In the genomic region with DNA sequence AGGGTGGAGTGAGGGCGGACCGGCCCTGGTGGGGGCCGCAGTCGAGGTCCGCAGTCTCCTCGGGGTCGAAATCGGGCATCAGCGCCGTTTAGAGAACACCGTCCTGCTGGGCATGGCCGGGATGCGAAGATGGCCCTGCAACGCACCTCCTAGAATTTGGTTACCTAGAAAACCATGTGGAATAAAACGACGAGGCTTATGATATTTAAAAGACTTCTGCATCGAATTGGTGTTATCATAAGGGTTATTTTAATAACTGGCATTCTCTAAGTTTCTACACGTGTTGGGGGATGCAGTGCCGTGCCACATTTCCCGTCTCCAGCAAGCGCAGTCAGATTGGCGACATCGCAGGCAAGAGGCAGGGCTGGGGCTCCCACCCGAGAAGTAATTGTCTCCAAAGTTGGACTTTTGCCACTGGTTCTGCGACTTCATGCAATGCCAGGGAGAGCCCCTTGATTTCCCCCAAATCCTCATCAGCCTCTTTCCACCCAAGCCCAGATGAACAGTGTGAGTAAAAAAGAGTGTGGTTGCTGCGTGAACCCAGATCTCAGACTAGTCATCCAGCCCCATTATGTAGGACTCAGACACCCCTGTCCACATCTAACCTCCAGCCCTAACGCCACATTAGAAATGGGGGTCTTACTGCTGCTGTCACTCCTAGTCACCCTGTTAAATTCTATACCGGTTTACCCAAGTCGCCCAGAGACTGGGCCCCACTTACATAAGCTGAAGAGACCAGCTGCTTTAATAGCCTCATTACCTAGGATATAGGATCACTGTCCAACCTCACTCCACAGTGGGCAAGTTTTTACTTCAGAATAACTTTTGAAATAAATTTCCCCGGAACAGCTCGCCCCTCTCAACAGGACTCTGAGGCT, we compare ENCODE assay signal across 1 cellular context.
TF ChIP-seq lines count a peak whose summit lies in the region.

No MANE protein-coding gene starts in this region.

TF ChIP-seq in HEK293, 187 proteins besides CTCF, POLR2A, EP300 and RAD21 (continued from another document and continues in another):
- TF ChIP-seq, protein P1, sequence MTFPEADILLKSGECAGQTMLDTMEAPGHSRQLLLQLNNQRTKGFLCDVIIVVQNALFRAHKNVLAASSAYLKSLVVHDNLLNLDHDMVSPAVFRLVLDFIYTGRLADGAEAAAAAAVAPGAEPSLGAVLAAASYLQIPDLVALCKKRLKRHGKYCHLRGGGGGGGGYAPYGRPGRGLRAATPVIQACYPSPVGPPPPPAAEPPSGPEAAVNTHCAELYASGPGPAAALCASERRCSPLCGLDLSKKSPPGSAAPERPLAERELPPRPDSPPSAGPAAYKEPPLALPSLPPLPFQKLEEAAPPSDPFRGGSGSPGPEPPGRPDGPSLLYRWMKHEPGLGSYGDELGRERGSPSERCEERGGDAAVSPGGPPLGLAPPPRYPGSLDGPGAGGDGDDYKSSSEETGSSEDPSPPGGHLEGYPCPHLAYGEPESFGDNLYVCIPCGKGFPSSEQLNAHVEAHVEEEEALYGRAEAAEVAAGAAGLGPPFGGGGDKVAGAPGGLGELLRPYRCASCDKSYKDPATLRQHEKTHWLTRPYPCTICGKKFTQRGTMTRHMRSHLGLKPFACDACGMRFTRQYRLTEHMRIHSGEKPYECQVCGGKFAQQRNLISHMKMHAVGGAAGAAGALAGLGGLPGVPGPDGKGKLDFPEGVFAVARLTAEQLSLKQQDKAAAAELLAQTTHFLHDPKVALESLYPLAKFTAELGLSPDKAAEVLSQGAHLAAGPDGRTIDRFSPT (tag by site-specific recombination; IDR thresholded peaks at IDR 0.05): no peak
- TF ChIP-seq EGR2 (tag by site-specific recombination; IDR thresholded peaks at IDR 0.05; ENCODE audit: low read depth): no peak
- no peak for TF ChIP-seq ZNF629 (tag by site-specific recombination; IDR thresholded peaks at IDR 0.05)
- no peak for TF ChIP-seq ZNF544 (tag by site-specific recombination; IDR thresholded peaks at IDR 0.05)
- TF ChIP-seq, protein P2, sequence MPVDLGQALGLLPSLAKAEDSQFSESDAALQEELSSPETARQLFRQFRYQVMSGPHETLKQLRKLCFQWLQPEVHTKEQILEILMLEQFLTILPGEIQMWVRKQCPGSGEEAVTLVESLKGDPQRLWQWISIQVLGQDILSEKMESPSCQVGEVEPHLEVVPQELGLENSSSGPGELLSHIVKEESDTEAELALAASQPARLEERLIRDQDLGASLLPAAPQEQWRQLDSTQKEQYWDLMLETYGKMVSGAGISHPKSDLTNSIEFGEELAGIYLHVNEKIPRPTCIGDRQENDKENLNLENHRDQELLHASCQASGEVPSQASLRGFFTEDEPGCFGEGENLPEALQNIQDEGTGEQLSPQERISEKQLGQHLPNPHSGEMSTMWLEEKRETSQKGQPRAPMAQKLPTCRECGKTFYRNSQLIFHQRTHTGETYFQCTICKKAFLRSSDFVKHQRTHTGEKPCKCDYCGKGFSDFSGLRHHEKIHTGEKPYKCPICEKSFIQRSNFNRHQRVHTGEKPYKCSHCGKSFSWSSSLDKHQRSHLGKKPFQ (tag by site-specific recombination; IDR thresholded peaks at IDR 0.05): no peak
- TF ChIP-seq, protein P3, sequence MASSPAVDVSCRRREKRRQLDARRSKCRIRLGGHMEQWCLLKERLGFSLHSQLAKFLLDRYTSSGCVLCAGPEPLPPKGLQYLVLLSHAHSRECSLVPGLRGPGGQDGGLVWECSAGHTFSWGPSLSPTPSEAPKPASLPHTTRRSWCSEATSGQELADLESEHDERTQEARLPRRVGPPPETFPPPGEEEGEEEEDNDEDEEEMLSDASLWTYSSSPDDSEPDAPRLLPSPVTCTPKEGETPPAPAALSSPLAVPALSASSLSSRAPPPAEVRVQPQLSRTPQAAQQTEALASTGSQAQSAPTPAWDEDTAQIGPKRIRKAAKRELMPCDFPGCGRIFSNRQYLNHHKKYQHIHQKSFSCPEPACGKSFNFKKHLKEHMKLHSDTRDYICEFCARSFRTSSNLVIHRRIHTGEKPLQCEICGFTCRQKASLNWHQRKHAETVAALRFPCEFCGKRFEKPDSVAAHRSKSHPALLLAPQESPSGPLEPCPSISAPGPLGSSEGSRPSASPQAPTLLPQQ (tag by site-specific recombination; IDR thresholded peaks at IDR 0.05): peak; percentile 85
- TF ChIP-seq SP3 (tag by site-specific recombination; IDR thresholded peaks at IDR 0.05): 0 out of 2 replicates have a peak, but pooled peaks have one; percentile 16
- no peak for TF ChIP-seq ZNF174 (tag by site-specific recombination; IDR thresholded peaks at IDR 0.05)
- TF ChIP-seq, protein P4, sequence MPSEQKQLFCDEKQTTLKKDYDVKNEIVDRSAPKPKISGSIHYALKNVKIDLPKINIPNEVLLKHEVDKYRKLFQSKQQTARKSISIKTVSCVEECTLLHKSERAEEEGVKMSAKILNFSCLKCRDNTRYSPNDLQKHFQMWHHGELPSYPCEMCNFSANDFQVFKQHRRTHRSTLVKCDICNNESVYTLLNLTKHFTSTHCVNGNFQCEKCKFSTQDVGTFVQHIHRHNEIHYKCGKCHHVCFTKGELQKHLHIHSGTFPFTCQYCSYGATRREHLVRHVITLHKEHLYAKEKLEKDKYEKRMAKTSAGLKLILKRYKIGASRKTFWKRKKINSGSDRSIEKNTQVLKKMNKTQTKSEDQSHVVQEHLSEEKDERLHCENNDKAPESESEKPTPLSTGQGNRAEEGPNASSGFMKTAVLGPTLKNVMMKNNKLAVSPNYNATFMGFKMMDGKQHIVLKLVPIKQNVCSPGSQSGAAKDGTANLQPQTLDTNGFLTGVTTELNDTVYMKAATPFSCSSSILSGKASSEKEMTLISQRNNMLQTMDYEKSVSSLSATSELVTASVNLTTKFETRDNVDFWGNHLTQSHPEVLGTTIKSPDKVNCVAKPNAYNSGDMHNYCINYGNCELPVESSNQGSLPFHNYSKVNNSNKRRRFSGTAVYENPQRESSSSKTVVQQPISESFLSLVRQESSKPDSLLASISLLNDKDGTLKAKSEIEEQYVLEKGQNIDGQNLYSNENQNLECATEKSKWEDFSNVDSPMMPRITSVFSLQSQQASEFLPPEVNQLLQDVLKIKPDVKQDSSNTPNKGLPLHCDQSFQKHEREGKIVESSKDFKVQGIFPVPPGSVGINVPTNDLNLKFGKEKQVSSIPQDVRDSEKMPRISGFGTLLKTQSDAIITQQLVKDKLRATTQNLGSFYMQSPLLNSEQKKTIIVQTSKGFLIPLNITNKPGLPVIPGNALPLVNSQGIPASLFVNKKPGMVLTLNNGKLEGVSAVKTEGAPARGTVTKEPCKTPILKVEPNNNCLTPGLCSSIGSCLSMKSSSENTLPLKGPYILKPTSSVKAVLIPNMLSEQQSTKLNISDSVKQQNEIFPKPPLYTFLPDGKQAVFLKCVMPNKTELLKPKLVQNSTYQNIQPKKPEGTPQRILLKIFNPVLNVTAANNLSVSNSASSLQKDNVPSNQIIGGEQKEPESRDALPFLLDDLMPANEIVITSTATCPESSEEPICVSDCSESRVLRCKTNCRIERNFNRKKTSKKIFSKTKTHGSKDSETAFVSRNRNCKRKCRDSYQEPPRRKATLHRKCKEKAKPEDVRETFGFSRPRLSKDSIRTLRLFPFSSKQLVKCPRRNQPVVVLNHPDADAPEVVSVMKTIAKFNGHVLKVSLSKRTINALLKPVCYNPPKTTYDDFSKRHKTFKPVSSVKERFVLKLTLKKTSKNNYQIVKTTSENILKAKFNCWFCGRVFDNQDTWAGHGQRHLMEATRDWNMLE (tag by site-specific recombination; conservative IDR thresholded peaks at IDR 0.05; ENCODE audit: low read depth): no peak
- TF ChIP-seq, protein P5, sequence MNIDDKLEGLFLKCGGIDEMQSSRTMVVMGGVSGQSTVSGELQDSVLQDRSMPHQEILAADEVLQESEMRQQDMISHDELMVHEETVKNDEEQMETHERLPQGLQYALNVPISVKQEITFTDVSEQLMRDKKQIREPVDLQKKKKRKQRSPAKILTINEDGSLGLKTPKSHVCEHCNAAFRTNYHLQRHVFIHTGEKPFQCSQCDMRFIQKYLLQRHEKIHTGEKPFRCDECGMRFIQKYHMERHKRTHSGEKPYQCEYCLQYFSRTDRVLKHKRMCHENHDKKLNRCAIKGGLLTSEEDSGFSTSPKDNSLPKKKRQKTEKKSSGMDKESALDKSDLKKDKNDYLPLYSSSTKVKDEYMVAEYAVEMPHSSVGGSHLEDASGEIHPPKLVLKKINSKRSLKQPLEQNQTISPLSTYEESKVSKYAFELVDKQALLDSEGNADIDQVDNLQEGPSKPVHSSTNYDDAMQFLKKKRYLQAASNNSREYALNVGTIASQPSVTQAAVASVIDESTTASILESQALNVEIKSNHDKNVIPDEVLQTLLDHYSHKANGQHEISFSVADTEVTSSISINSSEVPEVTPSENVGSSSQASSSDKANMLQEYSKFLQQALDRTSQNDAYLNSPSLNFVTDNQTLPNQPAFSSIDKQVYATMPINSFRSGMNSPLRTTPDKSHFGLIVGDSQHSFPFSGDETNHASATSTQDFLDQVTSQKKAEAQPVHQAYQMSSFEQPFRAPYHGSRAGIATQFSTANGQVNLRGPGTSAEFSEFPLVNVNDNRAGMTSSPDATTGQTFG (tag by site-specific recombination; IDR thresholded peaks at IDR 0.05; ENCODE audit: borderline replicate concordance): no peak
- no peak for TF ChIP-seq ZBTB7A (tag by site-specific recombination; IDR thresholded peaks at IDR 0.05; ENCODE audit: low read depth)
- no peak for TF ChIP-seq ZNF23 (tag by site-specific recombination; IDR thresholded peaks at IDR 0.05; ENCODE audit: borderline replicate concordance)
- TF ChIP-seq KLF8 (tag by site-specific recombination; IDR thresholded peaks at IDR 0.05): no peak
- TF ChIP-seq ZFP69B (tag by site-specific recombination; IDR thresholded peaks at IDR 0.05): peak; percentile 92
- no peak for TF ChIP-seq ZNF843 (tag by site-specific recombination; IDR thresholded peaks at IDR 0.05)
- TF ChIP-seq ZSCAN16 (tag by site-specific recombination; IDR thresholded peaks at IDR 0.05): peak; percentile 70; the same call in 1 of the 2 replicates
- TF ChIP-seq SCRT2 (tag by site-specific recombination; IDR thresholded peaks at IDR 0.05): no peak
- TF ChIP-seq ZNF155 (tag by site-specific recombination; IDR thresholded peaks at IDR 0.05): no peak
- no peak for TF ChIP-seq OSR2 (tag by site-specific recombination; IDR thresholded peaks at IDR 0.05)
- TF ChIP-seq ZNF76 (tag by site-specific recombination; IDR thresholded peaks at IDR 0.05; ENCODE audit: borderline replicate concordance, low read depth): no peak
- TF ChIP-seq, protein P6, sequence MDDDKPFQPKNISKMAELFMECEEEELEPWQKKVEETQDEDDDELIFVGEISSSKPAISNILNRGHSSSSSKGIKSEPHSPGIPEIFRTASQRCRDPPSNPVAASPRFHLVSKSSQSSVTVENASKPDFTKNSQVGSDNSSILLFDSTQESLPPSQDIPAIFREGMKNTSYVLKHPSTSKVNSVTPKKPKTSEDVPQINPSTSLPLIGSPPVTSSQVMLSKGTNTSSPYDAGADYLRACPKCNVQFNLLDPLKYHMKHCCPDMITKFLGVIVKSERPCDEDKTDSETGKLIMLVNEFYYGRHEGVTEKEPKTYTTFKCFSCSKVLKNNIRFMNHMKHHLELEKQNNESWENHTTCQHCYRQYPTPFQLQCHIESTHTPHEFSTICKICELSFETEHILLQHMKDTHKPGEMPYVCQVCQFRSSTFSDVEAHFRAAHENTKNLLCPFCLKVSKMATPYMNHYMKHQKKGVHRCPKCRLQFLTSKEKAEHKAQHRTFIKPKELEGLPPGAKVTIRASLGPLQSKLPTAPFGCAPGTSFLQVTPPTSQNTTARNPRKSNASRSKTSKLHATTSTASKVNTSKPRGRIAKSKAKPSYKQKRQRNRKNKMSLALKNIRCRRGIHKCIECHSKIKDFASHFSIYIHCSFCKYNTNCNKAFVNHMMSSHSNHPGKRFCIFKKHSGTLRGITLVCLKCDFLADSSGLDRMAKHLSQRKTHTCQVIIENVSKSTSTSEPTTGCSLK (tag by site-specific recombination; IDR thresholded peaks at IDR 0.05): no peak
- TF ChIP-seq ZEB2 (tag by site-specific recombination; IDR thresholded peaks at IDR 0.05): peak; percentile 43; the same call in 1 of the 2 replicates
- TF ChIP-seq, protein P7, sequence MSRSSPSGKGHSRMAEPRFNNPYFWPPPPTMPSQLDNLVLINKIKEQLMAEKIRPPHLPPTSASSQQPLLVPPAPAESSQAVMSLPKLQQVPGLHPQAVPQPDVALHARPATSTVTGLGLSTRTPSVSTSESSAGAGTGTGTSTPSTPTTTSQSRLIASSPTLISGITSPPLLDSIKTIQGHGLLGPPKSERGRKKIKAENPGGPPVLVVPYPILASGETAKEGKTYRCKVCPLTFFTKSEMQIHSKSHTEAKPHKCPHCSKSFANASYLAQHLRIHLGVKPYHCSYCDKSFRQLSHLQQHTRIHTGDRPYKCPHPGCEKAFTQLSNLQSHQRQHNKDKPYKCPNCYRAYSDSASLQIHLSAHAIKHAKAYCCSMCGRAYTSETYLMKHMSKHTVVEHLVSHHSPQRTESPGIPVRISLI (tag by site-specific recombination; IDR thresholded peaks at IDR 0.05): no peak
- TF ChIP-seq, protein P8, sequence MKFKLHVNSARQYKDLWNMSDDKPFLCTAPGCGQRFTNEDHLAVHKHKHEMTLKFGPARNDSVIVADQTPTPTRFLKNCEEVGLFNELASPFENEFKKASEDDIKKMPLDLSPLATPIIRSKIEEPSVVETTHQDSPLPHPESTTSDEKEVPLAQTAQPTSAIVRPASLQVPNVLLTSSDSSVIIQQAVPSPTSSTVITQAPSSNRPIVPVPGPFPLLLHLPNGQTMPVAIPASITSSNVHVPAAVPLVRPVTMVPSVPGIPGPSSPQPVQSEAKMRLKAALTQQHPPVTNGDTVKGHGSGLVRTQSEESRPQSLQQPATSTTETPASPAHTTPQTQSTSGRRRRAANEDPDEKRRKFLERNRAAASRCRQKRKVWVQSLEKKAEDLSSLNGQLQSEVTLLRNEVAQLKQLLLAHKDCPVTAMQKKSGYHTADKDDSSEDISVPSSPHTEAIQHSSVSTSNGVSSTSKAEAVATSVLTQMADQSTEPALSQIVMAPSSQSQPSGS (tag by site-specific recombination; IDR thresholded peaks at IDR 0.05; ENCODE audit: low read depth): no peak
- 0 out of 2 replicates have a peak, but pooled peaks have one; percentile 4 for TF ChIP-seq ZBTB20 (tag by site-specific recombination; IDR thresholded peaks at IDR 0.05)
- TF ChIP-seq ZFHX2 (tag by site-specific recombination; conservative IDR thresholded peaks at IDR 0.05): 0 out of 2 replicates have a peak, but pooled peaks have one; percentile 3
- TF ChIP-seq, protein P9, sequence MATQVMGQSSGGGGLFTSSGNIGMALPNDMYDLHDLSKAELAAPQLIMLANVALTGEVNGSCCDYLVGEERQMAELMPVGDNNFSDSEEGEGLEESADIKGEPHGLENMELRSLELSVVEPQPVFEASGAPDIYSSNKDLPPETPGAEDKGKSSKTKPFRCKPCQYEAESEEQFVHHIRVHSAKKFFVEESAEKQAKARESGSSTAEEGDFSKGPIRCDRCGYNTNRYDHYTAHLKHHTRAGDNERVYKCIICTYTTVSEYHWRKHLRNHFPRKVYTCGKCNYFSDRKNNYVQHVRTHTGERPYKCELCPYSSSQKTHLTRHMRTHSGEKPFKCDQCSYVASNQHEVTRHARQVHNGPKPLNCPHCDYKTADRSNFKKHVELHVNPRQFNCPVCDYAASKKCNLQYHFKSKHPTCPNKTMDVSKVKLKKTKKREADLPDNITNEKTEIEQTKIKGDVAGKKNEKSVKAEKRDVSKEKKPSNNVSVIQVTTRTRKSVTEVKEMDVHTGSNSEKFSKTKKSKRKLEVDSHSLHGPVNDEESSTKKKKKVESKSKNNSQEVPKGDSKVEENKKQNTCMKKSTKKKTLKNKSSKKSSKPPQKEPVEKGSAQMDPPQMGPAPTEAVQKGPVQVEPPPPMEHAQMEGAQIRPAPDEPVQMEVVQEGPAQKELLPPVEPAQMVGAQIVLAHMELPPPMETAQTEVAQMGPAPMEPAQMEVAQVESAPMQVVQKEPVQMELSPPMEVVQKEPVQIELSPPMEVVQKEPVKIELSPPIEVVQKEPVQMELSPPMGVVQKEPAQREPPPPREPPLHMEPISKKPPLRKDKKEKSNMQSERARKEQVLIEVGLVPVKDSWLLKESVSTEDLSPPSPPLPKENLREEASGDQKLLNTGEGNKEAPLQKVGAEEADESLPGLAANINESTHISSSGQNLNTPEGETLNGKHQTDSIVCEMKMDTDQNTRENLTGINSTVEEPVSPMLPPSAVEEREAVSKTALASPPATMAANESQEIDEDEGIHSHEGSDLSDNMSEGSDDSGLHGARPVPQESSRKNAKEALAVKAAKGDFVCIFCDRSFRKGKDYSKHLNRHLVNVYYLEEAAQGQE (tag by site-specific recombination; IDR thresholded peaks at IDR 0.05): no peak
- no peak for TF ChIP-seq ZNF423 (tag by site-specific recombination; IDR thresholded peaks at IDR 0.05)
